1 cellular context compared by ENCODE assay signal in the genomic region with DNA sequence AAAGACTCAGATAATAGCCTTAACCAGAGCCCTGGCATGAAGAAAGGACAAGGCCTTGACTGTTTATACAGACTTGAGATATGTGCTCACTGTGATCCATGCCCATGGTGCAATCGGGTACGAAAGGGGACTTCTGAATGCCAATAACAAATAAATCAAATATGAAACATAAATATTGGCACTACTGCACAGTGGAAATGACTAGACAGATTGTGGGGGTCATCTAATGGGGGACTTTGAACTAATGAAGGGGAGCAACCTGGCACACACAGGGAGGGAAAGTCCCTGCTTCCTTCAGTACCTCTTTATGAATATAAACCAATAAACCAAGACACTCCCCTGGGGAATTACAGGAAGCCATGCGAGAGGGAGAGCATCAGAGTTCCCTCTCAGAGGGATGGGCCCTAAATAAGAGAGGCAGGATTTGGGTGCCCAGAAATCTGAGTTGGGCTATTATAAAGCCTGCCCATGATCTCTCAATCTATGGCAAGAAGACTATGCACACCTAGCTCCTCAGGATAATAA.
TF ChIP-seq lines count a peak whose summit lies in the region.

No MANE protein-coding gene starts in this region.

TF ChIP-seq in IMR-90, 13 proteins besides CTCF, POLR2A, EP300 and RAD21:
- no peak for TF ChIP-seq NFE2L2 (IDR thresholded peaks at IDR 0.05; ENCODE audit: low read depth, low read length)
- TF ChIP-seq, protein P1, sequence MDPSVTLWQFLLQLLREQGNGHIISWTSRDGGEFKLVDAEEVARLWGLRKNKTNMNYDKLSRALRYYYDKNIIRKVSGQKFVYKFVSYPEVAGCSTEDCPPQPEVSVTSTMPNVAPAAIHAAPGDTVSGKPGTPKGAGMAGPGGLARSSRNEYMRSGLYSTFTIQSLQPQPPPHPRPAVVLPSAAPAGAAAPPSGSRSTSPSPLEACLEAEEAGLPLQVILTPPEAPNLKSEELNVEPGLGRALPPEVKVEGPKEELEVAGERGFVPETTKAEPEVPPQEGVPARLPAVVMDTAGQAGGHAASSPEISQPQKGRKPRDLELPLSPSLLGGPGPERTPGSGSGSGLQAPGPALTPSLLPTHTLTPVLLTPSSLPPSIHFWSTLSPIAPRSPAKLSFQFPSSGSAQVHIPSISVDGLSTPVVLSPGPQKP (IDR thresholded peaks at IDR 0.05; ENCODE audit: borderline replicate concordance, low read depth, low read length): no peak
- no peak for TF ChIP-seq CEBPB (IDR thresholded peaks at IDR 0.05; ENCODE audit: low read depth, low read length)
- TF ChIP-seq RFX5 (IDR thresholded peaks at IDR 0.05; ENCODE audit: low read depth, low read length): no peak
- TF ChIP-seq BHLHE40 (IDR thresholded peaks at IDR 0.05; ENCODE audit: low read depth, low read length): no peak
- TF ChIP-seq MAZ (IDR thresholded peaks at IDR 0.05; ENCODE audit: borderline replicate concordance, low read depth, low read length): no peak
- TF ChIP-seq, protein P2, sequence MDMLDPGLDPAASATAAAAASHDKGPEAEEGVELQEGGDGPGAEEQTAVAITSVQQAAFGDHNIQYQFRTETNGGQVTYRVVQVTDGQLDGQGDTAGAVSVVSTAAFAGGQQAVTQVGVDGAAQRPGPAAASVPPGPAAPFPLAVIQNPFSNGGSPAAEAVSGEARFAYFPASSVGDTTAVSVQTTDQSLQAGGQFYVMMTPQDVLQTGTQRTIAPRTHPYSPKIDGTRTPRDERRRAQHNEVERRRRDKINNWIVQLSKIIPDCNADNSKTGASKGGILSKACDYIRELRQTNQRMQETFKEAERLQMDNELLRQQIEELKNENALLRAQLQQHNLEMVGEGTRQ (IDR thresholded peaks at IDR 0.05; ENCODE audit: low read depth, low read length): no peak
- TF ChIP-seq CHD1 (IDR thresholded peaks at IDR 0.05; ENCODE audit: low read depth, low read length): no peak
- TF ChIP-seq RCOR1 (IDR thresholded peaks at IDR 0.05; ENCODE audit: insufficient replicate concordance, low read length): no peak
- no peak for TF ChIP-seq FOS (IDR thresholded peaks at IDR 0.05; ENCODE audit: low read depth, low read length)
- no peak for TF ChIP-seq SMC3 (IDR thresholded peaks at IDR 0.05; ENCODE audit: low read depth, low read length)
- TF ChIP-seq MAFK (IDR thresholded peaks at IDR 0.05; ENCODE audit: low read depth, low read length): no peak
- TF ChIP-seq MXI1 (IDR thresholded peaks at IDR 0.05; ENCODE audit: borderline replicate concordance, low read depth, low read length): no peak
